8 cellular contexts compared by ENCODE assay signal in the genomic region with DNA sequence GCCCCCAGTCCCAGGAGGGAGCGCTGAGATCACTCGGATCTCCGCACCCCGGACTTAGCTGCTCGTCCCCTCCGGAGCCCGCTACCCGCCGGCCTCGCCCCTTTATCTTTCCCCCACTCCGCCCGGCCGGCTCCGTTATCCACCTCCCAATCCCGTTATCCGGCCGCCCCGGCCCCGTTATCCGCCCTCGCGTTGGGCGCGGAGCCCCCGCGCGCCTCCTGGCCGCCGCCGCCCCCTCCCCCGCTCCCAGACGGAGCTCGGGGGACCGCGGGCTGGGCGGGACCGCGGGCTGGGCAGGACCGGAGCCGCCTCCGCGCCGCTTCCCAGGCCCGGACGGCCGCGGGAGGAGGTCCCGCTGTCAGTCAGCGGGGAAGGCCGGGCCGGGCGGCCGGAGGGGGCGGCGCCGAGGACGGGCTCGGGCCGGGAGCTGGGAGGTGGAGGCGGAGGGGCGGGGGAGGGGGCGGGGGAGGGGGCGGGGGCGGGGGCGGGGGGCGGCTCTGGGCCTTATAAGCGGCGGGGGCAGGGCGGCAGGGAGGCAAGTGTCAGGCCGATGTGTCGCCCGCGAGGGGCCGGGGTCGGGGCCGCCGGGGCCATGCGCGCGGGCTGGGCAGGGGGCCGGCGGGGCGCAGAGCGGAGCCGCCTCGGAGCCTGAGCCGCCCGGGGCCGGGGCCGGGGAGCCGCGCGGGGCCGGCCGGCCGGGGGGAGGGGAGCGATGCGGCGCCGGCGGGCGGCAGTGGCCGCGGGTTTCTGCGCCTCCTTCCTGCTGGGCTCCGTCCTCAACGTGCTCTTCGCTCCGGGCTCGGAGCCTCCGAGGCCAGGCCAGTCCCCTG. TPM values are rescaled to one million over a fixed set of nuclear protein-coding genes. Genes with fewer than 3 reads are reported as not detected.
DNase-seq lines count a peak whose midpoint lies in the region; ATAC-seq and TF ChIP-seq lines count a peak whose summit lies in the region.

A gene with protein sequence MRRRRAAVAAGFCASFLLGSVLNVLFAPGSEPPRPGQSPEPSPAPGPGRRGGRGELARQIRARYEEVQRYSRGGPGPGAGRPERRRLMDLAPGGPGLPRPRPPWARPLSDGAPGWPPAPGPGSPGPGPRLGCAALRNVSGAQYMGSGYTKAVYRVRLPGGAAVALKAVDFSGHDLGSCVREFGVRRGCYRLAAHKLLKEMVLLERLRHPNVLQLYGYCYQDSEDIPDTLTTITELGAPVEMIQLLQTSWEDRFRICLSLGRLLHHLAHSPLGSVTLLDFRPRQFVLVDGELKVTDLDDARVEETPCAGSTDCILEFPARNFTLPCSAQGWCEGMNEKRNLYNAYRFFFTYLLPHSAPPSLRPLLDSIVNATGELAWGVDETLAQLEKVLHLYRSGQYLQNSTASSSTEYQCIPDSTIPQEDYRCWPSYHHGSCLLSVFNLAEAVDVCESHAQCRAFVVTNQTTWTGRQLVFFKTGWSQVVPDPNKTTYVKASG (plus strand): TSS at position 534 of the 830 bp plus-strand sequence. CDS start 179 bp downstream, at position 713.

- WGBS in esophagus, 2 donors, result 1 to 3% methylated on average over 51 to 103 of the region's 111 CpGs
- 0% methylated on average over 36 to 58 of the region's 111 CpGs for WGBS in mesodermal cell (ENCODE audit: insufficient coverage in 2 of 2), 2 experiments
- 3% methylated on average over 46 of the region's 111 CpGs for WGBS in suprapubic skin

- TF ChIP-seq EP300 in suprapubic skin (IDR thresholded peaks at IDR 0.05), result no peak

- H3K27me3 ChIP-seq in KMS-11 (ENCODE audit: insufficient read depth, low read depth), result peaks cover 14% of the 10 kb centered on the region; the same call in 1 of the 2 replicates
- H3K27me3 ChIP-seq in esophagus (ENCODE audit: control insufficient read depth in 1 of 2, insufficient read depth in 2 of 2, low read length in 2 of 2), result no peaks in the 10 kb centered on the region
- H3K27me3 ChIP-seq in suprapubic skin, result peaks cover 21% of the 10 kb centered on the region

- H3K27ac ChIP-seq in KMS-11, result no peak within 1 kb of the TSS
- H3K27ac ChIP-seq in esophagus (ENCODE audit: low read depth in 2 of 2, low read length in 1 of 2), result peak within 1 kb of the TSS; percentile 69 to 75
- H3K27ac ChIP-seq in mesodermal cell (ENCODE audit: low read depth, low read length, severe bottlenecking), result peak within 1 kb of the TSS; percentile 83
- H3K27ac ChIP-seq in suprapubic skin, result peak within 1 kb of the TSS; percentile 81

- no peaks in the 10 kb centered on the region for H3K4me1 ChIP-seq in KMS-11 (ENCODE audit: low read depth, poor library complexity, severe bottlenecking)
- H3K4me1 ChIP-seq in esophagus (ENCODE audit: control insufficient read depth in 2 of 2, insufficient read depth in 2 of 2, low read length in 1 of 2), result peaks cover 0 to 10% of the 10 kb centered on the region in 2 donors
- H3K4me1 ChIP-seq in mesodermal cell (ENCODE audit: control insufficient read depth, insufficient read depth, low read length, poor library complexity, severe bottlenecking), result peaks cover 39% of the 10 kb centered on the region
- peaks cover 32% of the 10 kb centered on the region for H3K4me1 ChIP-seq in suprapubic skin

- H3K36me3 ChIP-seq in KMS-11 (ENCODE audit: insufficient read depth) (no peaks in the 10 kb centered on the region), esophagus (ENCODE audit: control insufficient read depth in 2 of 2, insufficient read depth in 2 of 2, low read length in 1 of 2) (no peaks in the 10 kb centered on the region), mesodermal cell (ENCODE audit: control insufficient read depth, insufficient read depth, low read length) (peaks cover 13% of the 10 kb centered on the region), suprapubic skin (no peaks in the 10 kb centered on the region)

- in situ Hi-C loops in Caki2 (cut with HindIII; ENCODE audit: low pct_unique_long_range_greater_than_20kb, low sequenced_read_pairs), result no loop called here

- H3K4me3 ChIP-seq in KMS-11 (IDR thresholded peaks at IDR 0.05; ENCODE audit: insufficient read depth, low read depth, low read length) (peak within 1 kb of the TSS; percentile 72), esophagus (ENCODE audit: low read depth in 1 of 2, low read length in 2 of 2) (peak within 1 kb of the TSS; percentile 48 to 66), mesodermal cell (ENCODE audit: extremely low read depth, insufficient read depth, low read length, poor library complexity, severe bottlenecking) (peak within 1 kb of the TSS; percentile 68), suprapubic skin (peak within 1 kb of the TSS; percentile 72)

- no peaks in the 10 kb centered on the region for H4K20me1 ChIP-seq in KMS-11 (ENCODE audit: insufficient read depth)

- peak; percentile 54 for ATAC-seq in GM19455 (IDR thresholded peaks at IDR 0.05; ENCODE audit: unreplicated experiment)
- ATAC-seq in HG03469 (IDR thresholded peaks at IDR 0.05; ENCODE audit: unreplicated experiment), result no peak

- TF ChIP-seq CTCF in KMS-11 (conservative IDR thresholded peaks at IDR 0.05; ENCODE audit: low read depth, low read length) (no peak), suprapubic skin (IDR thresholded peaks at IDR 0.05) (no peak)

- TF ChIP-seq POLR2A in suprapubic skin (IDR thresholded peaks at IDR 0.05), result no peak

- H3K4me2 ChIP-seq in KMS-11, result peak within 1 kb of the TSS; percentile 92

- DNase-seq in Caki2 (ENCODE audit: low read depth) (peak; percentile 60), suprapubic skin (ENCODE audit: low spot score in 2 of 2) (peak in 1 of 2 donors; percentile 79)
- DNase-seq in activated CD4-positive, alpha-beta T cell treated with anti-CD3 and anti-CD28 coated beads, Interleukin-2, amount 50 U/mL, for 48 hours, result peak; percentile 14 to 17

- H3K9me3 ChIP-seq in esophagus (ENCODE audit: control insufficient read depth in 2 of 2, insufficient read depth in 1 of 2, low read depth in 1 of 2, low read length in 1 of 2) (no peaks in the 10 kb centered on the region), mesodermal cell (ENCODE audit: control insufficient read depth, low read length) (no peaks in the 10 kb centered on the region), suprapubic skin (no peaks in the 10 kb centered on the region)

- H2AFZ ChIP-seq in KMS-11 (ENCODE audit: low read depth), result peak within 1 kb of the TSS; percentile 93

- H3K79me2 ChIP-seq in KMS-11 (ENCODE audit: insufficient read depth, low read depth), result no peaks in the 10 kb centered on the region

- no peak within 1 kb of the TSS for H3K9ac ChIP-seq in KMS-11

RNA-seq across cellular contexts. Expression of the gene that starts here (rescaled TPM):
- total RNA-seq in Caki2 (2014; rRNA removed; shearing (Covaris generic); ENCODE audit: low replicate concordance), result 1.6 and 2.1 TPM in 2 replicates
- 1 to 10 TPM; 3.7 to 6.2 TPM for polyA plus RNA-seq in esophagus
- polyA plus RNA-seq in mesodermal cell (2013, experiment 1 of 2), result 90.7 TPM
- 89.6 TPM for polyA plus RNA-seq in mesodermal cell (2013, experiment 2 of 2)
- 1 to 10 TPM; 2.5 to 8.5 (median 6.2) TPM for total RNA-seq in suprapubic skin
